Comparison of ENCODE assay signal across 16 cellular contexts in genomic region chr3:196835081-196835480, GRCh38. TPM values are rescaled to one million over a fixed set of nuclear protein-coding genes. Genes with fewer than 3 reads are reported as not detected.
DNase-seq lines count a peak whose midpoint lies in the region; ATAC-seq and TF ChIP-seq lines count a peak whose summit lies in the region.
"Had no signal": no experiment of that assay in that cellular context is flagged by ENCODE, and none has a peak within 500 bp of the region (broad histone marks: within the 10 kb centered on the region; RNA-seq: fewer than 3 reads in every experiment).

No MANE protein-coding gene starts in this region.

- H3K36me3 ChIP-seq in Panc1 (ENCODE audit: control insufficient read depth, insufficient read depth, low read length), result peaks cover 7% of the 10 kb centered on the region; the same call in 1 of the 2 replicates
- no peaks in the 10 kb centered on the region for H3K36me3 ChIP-seq in parathyroid adenoma (ENCODE audit: control insufficient read depth, insufficient read depth, low read length)

- H3K4me2 ChIP-seq in parathyroid adenoma (ENCODE audit: low read length), result peak overlapping the region; percentile 53

- H3K4me3 ChIP-seq in Panc1 (ENCODE audit: low read depth in 2 of 2, low read length in 2 of 2), result no peak overlapping the region
- H3K4me3 ChIP-seq in parathyroid adenoma (ENCODE audit: low read depth, low read length), result peak overlapping the region; percentile 18

- H3K9ac ChIP-seq in parathyroid adenoma, result no peak overlapping the region

- no peaks in the 10 kb centered on the region for H3K4me1 Mint-ChIP-seq in mesothelial cell of epicardium

- BruUV-seq in Panc1 (replicated peaks; lab: Mats Ljungman, UMichigan), result no TSS peak

- no peak overlapping the region for H3K27ac Mint-ChIP-seq in mesothelial cell of epicardium

- in situ Hi-C loops in Panc1 (cut with HindIII; ENCODE audit: low pct_unique_long_range_greater_than_20kb, low sequenced_read_pairs), result no loop called here

- H2AFZ ChIP-seq in parathyroid adenoma, result peak overlapping the region; percentile 54

- ATAC-seq in Panc1, result no peak
- no peak for ATAC-seq in HG02642 (IDR thresholded peaks at IDR 0.05; ENCODE audit: poor library complexity, unreplicated experiment)
- no peak for ATAC-seq in sciatic nerve

- H3K4me1 ChIP-seq in Panc1 (ENCODE audit: control insufficient read depth, insufficient read depth, low read length) (no peaks in the 10 kb centered on the region), parathyroid adenoma (peaks cover 16% of the 10 kb centered on the region)

- intact Hi-C loops in Panc1 (cut with micrococcal nuclease; ENCODE audit: unreplicated experiment), result no loop called here
- intact Hi-C loops in sciatic nerve (cut with DNase I), result no loop called here

- CTCF ChIA-PET in Panc1 (lab: Charles Lee), result interaction anchor here (1.0 kb wide), 1 partner anchor 8 kb away, joined by 5 read pairs; no protein-coding TSS in a partner anchor

- no peaks in the 10 kb centered on the region for H3K27me3 ChIP-seq in Panc1 (ENCODE audit: control insufficient read depth, insufficient read depth, low read length)
- H3K27me3 ChIP-seq in parathyroid adenoma (ENCODE audit: control insufficient read depth, insufficient read depth, low read length), result no peaks in the 10 kb centered on the region

- H3K9me3 ChIP-seq in Panc1 (ENCODE audit: control insufficient read depth, insufficient read depth, low read depth, low read length), result no peaks in the 10 kb centered on the region
- H3K9me3 ChIP-seq in parathyroid adenoma (ENCODE audit: control insufficient read depth, low read length), result no peaks in the 10 kb centered on the region

- peaks cover 3% of the 10 kb centered on the region for H3K9me3 Mint-ChIP-seq in mesothelial cell of epicardium

- no peak overlapping the region for H3K4me3 Mint-ChIP-seq in mesothelial cell of epicardium

- H3K79me2 ChIP-seq in parathyroid adenoma, result no peaks in the 10 kb centered on the region

- no peaks in the 10 kb centered on the region for H3K27me3 Mint-ChIP-seq in mesothelial cell of epicardium (ENCODE audit: low read depth)

- POLR2A ChIA-PET in Panc1 (lab: Charles Lee), result no interaction called here

- TF ChIP-seq CTCF in Panc1 (IDR thresholded peaks at IDR 0.05) (0 out of 2 replicates have a peak, but pooled peaks have one; percentile 6), parathyroid adenoma (IDR thresholded peaks at IDR 0.05) (no peak), mesothelial cell of epicardium (IDR thresholded peaks at IDR 0.05; ENCODE audit: unreplicated experiment) (no peak)

- peak; percentile 20 for DNase-seq in DMS53 (lab: John Stamatoyannopoulos, UW)
- DNase-seq in Panc1 (ENCODE audit: low read depth, low spot score), result no peak
- DNase-seq in kidney glomerular epithelial cell (lab: John Stamatoyannopoulos, UW), result peak; percentile 93
- DNase-seq in GF-D8 (lab: John Stamatoyannopoulos, UW), result no peak
- DNase-seq in mesothelial cell of epicardium (ENCODE audit: low spot score in 2 of 2, unreplicated experiment in 2 of 2), result no peak
- DNase-seq in sciatic nerve (ENCODE audit: low spot score), result no peak
- DNase-seq: H7; KBM-7; NCI-H1092; NCI-H1694 treated with DMSO at 0.1 percent for 48 hours; NCI-H345; NCI-H526 treated with DMSO at 0.1 percent for 48 hours; NK-92 treated with Interleukin-12 subunit alpha and Interleukin-12 subunit beta, amount 100 ng/mL, for 24 hours; OCI-M1 had no signal

- H3K36me3 Mint-ChIP-seq in mesothelial cell of epicardium, result peaks cover 5% of the 10 kb centered on the region

- H3K27ac ChIP-seq in Panc1 (ENCODE audit: low read length), result no peak overlapping the region
- peak overlapping the region; percentile 89 for H3K27ac ChIP-seq in parathyroid adenoma

RNA-seq across cellular contexts. Expression of gene SENP5, which starts 32.6 kb away (rescaled TPM):
- total RNA-seq in Panc1 (2021; ENCODE audit: unreplicated experiment) (40.0 TPM), mesothelial cell of epicardium (44.4 to 47.3 TPM (median 46.5 TPM) in 3 replicates), sciatic nerve (50.3 TPM)
- polyA plus RNA-seq in Panc1 (2012; ENCODE audit: insufficient read length), result 14.4 TPM

Comparison
In these comparisons a context has a peak if more than half of its experiments do, and no peak if none do; other contexts are left out.
1. DNase-seq: peak in DMS53 (single experiment) and kidney glomerular epithelial cell (single experiment); none in Panc1 (single experiment), GF-D8 (single experiment), mesothelial cell of epicardium (0 of 2) and sciatic nerve (single experiment).